10 cellular contexts compared by ENCODE assay signal in the genomic region with DNA sequence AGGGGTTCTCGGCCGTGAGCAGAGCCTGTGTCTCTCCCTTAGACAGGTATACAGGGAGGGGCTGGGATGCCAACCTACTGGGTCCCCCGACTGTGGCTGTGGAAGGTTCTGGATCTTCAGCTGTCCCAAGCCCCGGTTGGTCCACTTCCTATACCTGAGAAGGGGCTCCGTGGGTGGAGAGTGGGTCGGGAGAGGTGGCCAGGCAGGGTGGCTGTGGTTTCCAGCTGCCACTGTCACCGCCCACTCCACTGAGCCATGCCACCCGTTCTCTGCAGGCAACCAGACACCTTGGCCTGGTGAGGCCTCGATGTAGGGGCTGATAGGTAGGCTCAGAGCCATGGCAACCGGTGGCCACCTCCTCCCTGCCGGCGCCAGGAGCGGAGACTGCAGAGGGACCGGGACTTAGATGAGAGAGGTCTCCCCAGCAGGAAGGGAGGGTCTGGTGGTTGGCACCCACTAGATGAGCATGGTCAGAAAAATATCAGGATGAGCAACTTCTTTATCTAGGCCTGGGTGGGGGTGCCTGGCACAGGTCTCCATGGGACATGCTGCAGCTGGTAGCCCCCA. TPM values are rescaled to one million over a fixed set of nuclear protein-coding genes. Genes with fewer than 3 reads are reported as not detected.
A peak's percentile ranks its signal among the peaks of the same experiment; 100 is the strongest.
DNase-seq lines count a peak whose midpoint lies in the region; ATAC-seq, FAIRE-seq and TF ChIP-seq lines count a peak whose summit lies in the region.
"Had no signal": no experiment of that assay in that cellular context is flagged by ENCODE, and none has a peak within 500 bp of the region (broad histone marks: within the 10 kb centered on the region; RNA-seq: fewer than 3 reads in every experiment).

No MANE protein-coding gene starts in this region.

- no peak for FAIRE-seq in pancreas (lab: Jason Lieb, UNC)

- H3K9ac ChIP-seq in endocrine pancreas (ENCODE audit: control insufficient read depth, insufficient read depth, low read length): peak overlapping the region; percentile 10

- H3K36me3 ChIP-seq in left ventricle myocardium inferior (peaks cover 15% of the 10 kb centered on the region), endocrine pancreas (ENCODE audit: control insufficient read depth, insufficient read depth, low read length) (no peaks in the 10 kb centered on the region), pancreas (peaks cover 0 to 10% (median 0%) of the 10 kb centered on the region in 3 donors), vagina (peaks cover 0 to 14% of the 10 kb centered on the region in 2 donors)

- intact Hi-C loops in left ventricle myocardium inferior (cut with micrococcal nuclease) (no loop called here), left cardiac atrium (cut with DNase I) (no loop called here), pancreas (cut with DNase I) (no loop called here), vagina (cut with DNase I) (no loop called here)

- no peaks in the 10 kb centered on the region for H3K9me3 ChIP-seq in left ventricle myocardium inferior (replicated peaks)
- H3K9me3 ChIP-seq in endocrine pancreas (ENCODE audit: control insufficient read depth, low read length): no peaks in the 10 kb centered on the region
- no peaks in the 10 kb centered on the region for H3K9me3 ChIP-seq in pancreas
- H3K9me3 ChIP-seq in vagina: no peaks in the 10 kb centered on the region

- TF ChIP-seq CTCF in left ventricle myocardium inferior (IDR thresholded peaks at IDR 0.05; ENCODE audit: borderline replicate concordance): no peak
- TF ChIP-seq CTCF in pancreas (IDR thresholded peaks at IDR 0.05): no peak
- TF ChIP-seq CTCF in vagina (IDR thresholded peaks at IDR 0.05): no peak

- 57% methylated on average over 14 of the region's 14 CpGs for WGBS in pancreas, 2 donors

- H3K27me3 ChIP-seq in left ventricle myocardium inferior (ENCODE audit: low read depth) (no peaks in the 10 kb centered on the region), endocrine pancreas (ENCODE audit: control insufficient read depth, insufficient read depth, low read length) (no peaks in the 10 kb centered on the region), pancreas (no peaks in the 10 kb centered on the region), vagina (no peaks in the 10 kb centered on the region)

- TF ChIP-seq POLR2A in vagina (IDR thresholded peaks at IDR 0.05): no peak

- H3K4me3 ChIP-seq in left ventricle myocardium inferior: peak overlapping the region; percentile 44
- H3K4me3 ChIP-seq in endocrine pancreas (ENCODE audit: control insufficient read depth, insufficient read depth, low read length): no peak overlapping the region
- H3K4me3 ChIP-seq in pancreas: no peak overlapping the region
- H3K4me3 ChIP-seq in vagina: no peak overlapping the region

- DNase-seq in left ventricle myocardium inferior (no peak), left cardiac atrium (no peak), pancreas (peak in 2 of 6 donors; percentile 61 to 74), vagina (ENCODE audit: extremely low spot score in 2 of 2) (no peak), NCI-H1417 (lab: John Stamatoyannopoulos, UW) (no peak)
- DNase-seq: cortex of kidney; stimulated activated CD4-positive, alpha-beta T cell treated with anti-CD3 and anti-CD28 coated beads, Interleukin-2, amount 100 ng/mL, for 48 hours had no signal

- peak overlapping the region; percentile 100 for H3K27ac ChIP-seq in left ventricle myocardium inferior (replicated peaks)
- peak overlapping the region; percentile 63 to 93 (median 80) for H3K27ac ChIP-seq in pancreas
- peak overlapping the region; percentile 93 for H3K27ac ChIP-seq in vagina

- ATAC-seq in left cardiac atrium (no peak), pancreas (no peak), GM21526 (IDR thresholded peaks at IDR 0.05; ENCODE audit: low FRiP score, unreplicated experiment) (no peak), GM21619 (IDR thresholded peaks at IDR 0.05; ENCODE audit: unreplicated experiment) (no peak)

- H3K4me1 ChIP-seq in left ventricle myocardium inferior (peaks cover 94% of the 10 kb centered on the region), endocrine pancreas (ENCODE audit: control insufficient read depth, insufficient read depth, low read length) (no peaks in the 10 kb centered on the region), pancreas (peaks cover 40 to 67% (median 60%) of the 10 kb centered on the region in 3 donors), vagina (peaks cover 79% of the 10 kb centered on the region)

RNA-seq across cellular contexts. Expression of a gene that starts 53.8 kb away (rescaled TPM):
- 86.5 TPM for total RNA-seq in left ventricle myocardium inferior
- 100 to 1,000 TPM in 1 of 2 donors, 10 to 100 TPM in 1; 83.5 to 118 TPM for total RNA-seq in left cardiac atrium
- 10 to 100 TPM; 17.4 to 36.6 (median 26.0) TPM for total RNA-seq in pancreas
- polyA plus RNA-seq in pancreas: 10 to 100 TPM; 23.4 to 24.2 TPM
- total RNA-seq in vagina: 108 TPM

RNA-seq across cellular contexts. Expression of a gene that starts 57.1 kb away (rescaled TPM):
- total RNA-seq in left ventricle myocardium inferior (42.7 TPM), left cardiac atrium (10 to 100 TPM; 16.7 to 19.0 TPM), pancreas (10 to 100 TPM; 27.1 to 54.8 (median 37.8) TPM), vagina (7.6 TPM)
- 10 to 100 TPM; 30.9 to 62.7 TPM for polyA plus RNA-seq in pancreas
